Comparison of ENCODE assay signal across 8 cellular contexts in genomic region chr2:241354668-241355658, GRCh38.
A peak's percentile ranks its signal among the peaks of the same experiment; 100 is the strongest.
DNase-seq lines count a peak whose midpoint lies in the region; ATAC-seq and TF ChIP-seq lines count a peak whose summit lies in the region.

No MANE protein-coding gene starts in this region.

- peaks cover 24% of the 10 kb centered on the region in 2 donors for H3K36me3 ChIP-seq in mucosa of rectum (ENCODE audit: control insufficient read depth in 2 of 2, insufficient read depth in 2 of 2, low read length in 2 of 2)

- H3K27ac ChIP-seq in epithelial cell of prostate (peak overlapping the region; percentile 54), mucosa of rectum (ENCODE audit: low read depth in 2 of 2, low read length in 2 of 2) (peak overlapping the region; percentile 94 to 95)

- peaks cover 54 to 63% of the 10 kb centered on the region in 2 donors for H3K4me1 ChIP-seq in mucosa of rectum (ENCODE audit: control insufficient read depth in 2 of 2, insufficient read depth in 2 of 2, low read length in 2 of 2)

- CTCF ChIA-PET in AG04449 (lab: Yijun Ruan, JAX) = no interaction called here

- DNase-seq in AG04449 (ENCODE audit: low read depth, low spot score) (no peak), NCI-H82 (lab: John Stamatoyannopoulos, UW) (peak; percentile 95), epithelial cell of prostate (ENCODE audit: low read depth, low spot score) (peak; percentile 55), AG08395 (ENCODE audit: low spot score) (no peak)
- peak; percentile 23 for DNase-seq in activated CD8-positive, alpha-beta memory T cell treated with anti-CD3 and anti-CD28 coated beads, Interleukin-2, amount 50 U/mL, for 1 hour (ENCODE audit: extremely low read depth)
- peak; percentile 35 to 46 for DNase-seq in stimulated activated CD8-positive, alpha-beta memory T cell treated with anti-CD3 and anti-CD28 coated beads, Interleukin-4, amount 100 ng/mL, for 4 hours (ENCODE audit: low read depth in 2 of 2, low spot score in 1 of 2)

- TF ChIP-seq CTCF in AG04449 (IDR thresholded peaks at IDR 0.05; ENCODE audit: insufficient read depth, low read length, missing control alignments) = no peak

- peak; percentile 34 for ATAC-seq in GM21576 (IDR thresholded peaks at IDR 0.05; ENCODE audit: unreplicated experiment)

- H3K9ac ChIP-seq in mucosa of rectum (ENCODE audit: low read depth in 1 of 2, low read length in 2 of 2) = peak overlapping the region; percentile 43 to 50

- H3K27me3 ChIP-seq in mucosa of rectum (ENCODE audit: control insufficient read depth in 2 of 2, insufficient read depth in 2 of 2, low read length in 2 of 2) = no peaks in the 10 kb centered on the region

- no peaks in the 10 kb centered on the region for H3K9me3 ChIP-seq in mucosa of rectum (ENCODE audit: control insufficient read depth in 2 of 2, low read length in 2 of 2)

- POLR2A ChIA-PET in AG04449 (lab: Yijun Ruan, JAX) = interaction anchor here (0.6 kb wide), 1 partner anchor 240 kb away, joined by 3 read pairs; no protein-coding TSS in a partner anchor

- peak overlapping the region; percentile 33; the same call in 1 of the 2 replicates for H3K4me3 ChIP-seq in AG04449 (ENCODE audit: low read depth, low read length)
- peak overlapping the region; percentile 57 for H3K4me3 ChIP-seq in mucosa of rectum (ENCODE audit: low read length in 2 of 2)

Comparison
In these comparisons a context has a peak if more than half of its experiments do, and no peak if none do; other contexts are left out.
1. DNase-seq: peak in NCI-H82 (single experiment), activated CD8-positive, alpha-beta memory T cell treated with anti-CD3 and anti-CD28 coated beads, Interleukin-2, amount 50 U/mL, for 1 hour (single experiment), epithelial cell of prostate (single experiment) and stimulated activated CD8-positive, alpha-beta memory T cell treated with anti-CD3 and anti-CD28 coated beads, Interleukin-4, amount 100 ng/mL, for 4 hours (2 of 2); none in AG04449 (single experiment) and AG08395 (single experiment).